Comparison of ENCODE assay signal across 8 cellular contexts in the genomic region with DNA sequence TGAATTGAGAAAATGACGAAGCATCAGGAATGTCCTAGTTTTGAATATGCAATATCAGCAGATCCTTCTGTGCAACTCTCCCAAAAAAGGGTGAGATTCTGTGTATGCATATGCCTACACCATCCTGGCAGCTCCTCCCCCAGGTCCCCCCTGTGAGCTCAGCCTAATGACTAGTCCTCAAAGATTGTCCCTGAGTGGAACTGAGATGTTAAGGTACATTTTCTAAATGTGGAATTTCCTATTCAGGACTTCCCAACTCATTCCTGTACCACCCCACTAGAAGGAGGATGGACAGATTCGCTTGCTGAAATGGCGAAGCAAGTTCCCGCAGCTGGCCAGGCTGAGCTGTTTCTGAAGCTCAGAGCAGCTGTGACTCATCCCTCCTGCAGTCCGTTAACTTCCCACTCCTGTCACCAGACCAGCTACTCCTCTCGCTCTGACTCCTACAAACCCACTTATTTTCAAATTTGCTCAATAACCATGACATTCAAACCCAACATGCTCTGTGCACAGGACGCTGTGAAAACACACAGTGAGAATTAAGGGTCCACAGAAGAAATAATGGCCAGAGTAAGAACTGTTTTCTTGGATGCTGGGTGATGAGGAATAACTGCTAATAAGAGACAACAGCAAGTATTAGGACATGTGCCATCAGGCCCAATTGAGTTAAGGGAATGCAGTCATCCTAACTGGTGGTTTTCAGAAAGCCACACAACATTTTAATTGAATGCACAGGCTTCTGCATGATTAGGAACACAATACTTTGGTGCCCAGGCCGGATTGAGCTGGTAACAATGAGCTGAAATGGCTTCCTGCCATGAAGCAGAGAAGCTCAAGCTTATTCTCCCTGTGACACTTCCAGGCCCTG. TPM values are rescaled to one million over a fixed set of nuclear protein-coding genes. Genes with fewer than 3 reads are reported as not detected.
DNase-seq lines count a peak whose midpoint lies in the region; ATAC-seq and TF ChIP-seq lines count a peak whose summit lies in the region.

No MANE protein-coding gene starts in this region.

- H3K27ac Mint-ChIP-seq in activated T-helper 2 cell treated with anti-CD3 and anti-CD28 coated beads, Interferon-gamma antibody, Interleukin-2, Interleukin-4, amounts not matched to agents 10 μg/mL and 5 μg/mL and 100 μg/mL, durations not matched to agents 14 hours and 24 hours and 36 hours = peak overlapping the region; percentile 90

- no peak for TF ChIP-seq EP300 in sigmoid colon (IDR thresholded peaks at IDR 0.05)

- H3K36me3 Mint-ChIP-seq in activated T-helper 2 cell treated with anti-CD3 and anti-CD28 coated beads, Interferon-gamma antibody, Interleukin-2, Interleukin-4, amounts not matched to agents 10 μg/mL and 5 μg/mL and 100 μg/mL, durations not matched to agents 14 hours and 24 hours and 36 hours (ENCODE audit: low read depth) = peaks cover 22% of the 10 kb centered on the region

- no peak for TF ChIP-seq POLR2A in sigmoid colon (IDR thresholded peaks at IDR 0.05)

- intact Hi-C loops in activated T-helper 2 cell treated with anti-CD3 and anti-CD28 coated beads, Interferon-gamma antibody, Interleukin-2, Interleukin-4, amounts not matched to agents 10 μg/mL and 5 μg/mL and 100 μg/mL, durations not matched to agents 14 hours and 24 hours and 36 hours (cut with micrococcal nuclease) = loop anchor here (1.0 to 10.0 kb wide), 11 partner anchors 8 to 1600 kb away; a partner anchor contains a TSS
- intact Hi-C loops in left cardiac atrium (cut with DNase I) = no loop called here
- intact Hi-C loops in sigmoid colon (cut with DNase I) = no loop called here

- DNase-seq in GM04504 (ENCODE audit: low read depth) (peak; percentile 67), Kasumi-1 (lab: John Stamatoyannopoulos, UW) (peak; percentile 89 to 90), left cardiac atrium (peak; percentile 71), sigmoid colon (peak; percentile 86), NCI-H187 treated with DMSO at 0.1 percent for 48 hours (lab: John Stamatoyannopoulos, UW) (no peak), NK-92 (lab: John Stamatoyannopoulos, UW; ENCODE audit: unreplicated experiment) (no peak)
- peak; percentile 53 for DNase-seq in activated T-helper 2 cell treated with anti-CD3 and anti-CD28 coated beads, Interferon-gamma antibody, Interleukin-2, Interleukin-4, amounts not matched to agents 10 μg/mL and 5 μg/mL and 100 μg/mL, durations not matched to agents 14 hours and 24 hours and 36 hours (ENCODE audit: low spot score)

- H3K4me3 Mint-ChIP-seq in activated T-helper 2 cell treated with anti-CD3 and anti-CD28 coated beads, Interferon-gamma antibody, Interleukin-2, Interleukin-4, amounts not matched to agents 10 μg/mL and 5 μg/mL and 100 μg/mL, durations not matched to agents 14 hours and 24 hours and 36 hours (ENCODE audit: low read depth) = peak overlapping the region; percentile 66

- H3K36me3 ChIP-seq in sigmoid colon = no peaks in the 10 kb centered on the region

- no peak for TF ChIP-seq CTCF in sigmoid colon (IDR thresholded peaks at IDR 0.05)

- ATAC-seq in GM21717 (IDR thresholded peaks at IDR 0.05; ENCODE audit: unreplicated experiment) = peak; percentile 96
- ATAC-seq in left cardiac atrium = peak; percentile 88 to 97

- peaks cover 0 to 14% (median 8%) of the 10 kb centered on the region in 4 donors for H3K4me1 ChIP-seq in sigmoid colon

- no peak overlapping the region for H3K4me3 ChIP-seq in sigmoid colon

- peaks cover 26% of the 10 kb centered on the region for H3K9me3 Mint-ChIP-seq in activated T-helper 2 cell treated with anti-CD3 and anti-CD28 coated beads, Interferon-gamma antibody, Interleukin-2, Interleukin-4, amounts not matched to agents 10 μg/mL and 5 μg/mL and 100 μg/mL, durations not matched to agents 14 hours and 24 hours and 36 hours

- 51 to 71% methylated on average over 8 of the region's 8 CpGs for WGBS in sigmoid colon, 2 donors

- peaks cover 0 to 6% (median 0%) of the 10 kb centered on the region in 4 donors for H3K9me3 ChIP-seq in sigmoid colon

- H3K27me3 Mint-ChIP-seq in activated T-helper 2 cell treated with anti-CD3 and anti-CD28 coated beads, Interferon-gamma antibody, Interleukin-2, Interleukin-4, amounts not matched to agents 10 μg/mL and 5 μg/mL and 100 μg/mL, durations not matched to agents 14 hours and 24 hours and 36 hours (ENCODE audit: low read depth) = no peaks in the 10 kb centered on the region

- peak overlapping the region; percentile 31 to 65 (median 60) for H3K27ac ChIP-seq in sigmoid colon

- no peaks in the 10 kb centered on the region for H3K27me3 ChIP-seq in sigmoid colon

- peaks cover 51% of the 10 kb centered on the region for H3K4me1 Mint-ChIP-seq in activated T-helper 2 cell treated with anti-CD3 and anti-CD28 coated beads, Interferon-gamma antibody, Interleukin-2, Interleukin-4, amounts not matched to agents 10 μg/mL and 5 μg/mL and 100 μg/mL, durations not matched to agents 14 hours and 24 hours and 36 hours (ENCODE audit: low read depth)

RNA-seq across cellular contexts. Expression of a gene that starts 40.0 kb away (rescaled TPM):
- 47.6 and 53.2 TPM in 2 replicates for total RNA-seq in activated T-helper 2 cell treated with anti-CD3 and anti-CD28 coated beads, Interferon-gamma antibody, Interleukin-2, Interleukin-4, amounts not matched to agents 10 μg/mL and 5 μg/mL and 100 μg/mL, durations not matched to agents 14 hours and 24 hours and 36 hours
- 10 to 100 TPM; 27.1 to 30.0 TPM for total RNA-seq in left cardiac atrium
- total RNA-seq in sigmoid colon = 10 to 100 TPM; 29.3 to 39.7 (median 31.3) TPM
- 10 to 100 TPM; 27.6 to 41.8 (median 35.4) TPM for polyA plus RNA-seq in sigmoid colon

Comparison
In these comparisons a context has a peak if more than half of its experiments do, and no peak if none do; other contexts are left out.
1. DNase-seq: peak in GM04504 (single experiment), Kasumi-1 (2 of 2), activated T-helper 2 cell treated with anti-CD3 and anti-CD28 coated beads, Interferon-gamma antibody, Interleukin-2, Interleukin-4, amounts not matched to agents 10 μg/mL and 5 μg/mL and 100 μg/mL, durations not matched to agents 14 hours and 24 hours and 36 hours (single experiment), left cardiac atrium (single experiment) and sigmoid colon (single experiment); none in NCI-H187 treated with DMSO at 0.1 percent for 48 hours (single experiment) and NK-92 (single experiment).